In the genomic region with DNA sequence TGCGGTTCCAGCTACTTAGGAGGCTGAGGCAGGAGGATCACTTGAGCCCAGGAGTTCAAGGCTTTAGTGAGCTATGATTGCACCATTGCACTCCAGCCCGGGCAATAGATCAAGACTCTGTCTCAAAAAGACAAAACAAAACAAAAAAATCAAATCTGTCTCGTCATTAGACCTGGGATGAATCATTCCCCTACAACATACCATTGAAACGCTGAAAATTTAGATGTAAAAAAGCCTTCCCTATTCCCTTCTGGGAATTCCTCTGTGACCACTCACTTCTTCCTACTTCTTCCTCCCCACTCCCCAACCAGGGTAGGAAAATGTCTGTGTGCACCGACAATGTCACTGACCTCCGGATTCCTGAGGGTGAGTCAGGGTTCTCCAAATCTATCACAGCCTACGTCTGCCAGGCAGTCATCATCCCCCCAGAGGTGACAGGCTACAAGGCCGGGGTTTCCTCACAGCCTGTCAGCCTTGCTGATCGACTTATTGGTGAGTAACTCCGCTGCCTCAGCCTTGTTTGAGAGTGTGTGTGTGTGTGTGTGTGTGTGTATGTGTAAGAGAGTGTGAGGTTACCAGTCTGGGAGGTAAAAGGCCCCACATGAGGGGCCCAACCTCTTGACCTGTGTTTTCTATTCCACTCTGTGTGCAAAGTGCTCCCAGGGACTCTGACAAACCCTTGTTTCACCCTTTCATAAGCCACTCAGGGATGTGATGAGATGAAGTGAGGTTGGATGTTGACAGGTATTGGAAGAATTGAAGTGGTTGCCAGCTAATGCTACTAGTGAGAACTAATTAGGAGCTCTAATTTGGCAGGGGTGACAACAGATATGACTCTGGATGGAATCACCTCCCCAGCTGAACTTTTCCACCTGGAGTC, we compare ENCODE assay signal across 8 cellular contexts. TPM values are rescaled to one million over a fixed set of nuclear protein-coding genes. Genes with fewer than 3 reads are reported as not detected.
DNase-seq lines count a peak whose midpoint lies in the region; ATAC-seq, FAIRE-seq and TF ChIP-seq lines count a peak whose summit lies in the region.

No MANE protein-coding gene starts in this region.

- H3K27ac Mint-ChIP-seq in astrocyte (ENCODE audit: unreplicated experiment), result peak overlapping the region; percentile 91

- H4K20me1 ChIP-seq in astrocyte (ENCODE audit: insufficient read depth, low read length), result no peaks in the 10 kb centered on the region

- peaks cover 29% of the 10 kb centered on the region for H3K4me1 ChIP-seq in astrocyte (ENCODE audit: insufficient read depth, low read length)

- peak overlapping the region; percentile 6 for H3K4me3 Mint-ChIP-seq in astrocyte (ENCODE audit: unreplicated experiment)

- peak overlapping the region; percentile 73 for H3K4me2 ChIP-seq in astrocyte (ENCODE audit: low read length)

- H3K27ac ChIP-seq in astrocyte (ENCODE audit: low read depth, low read length), result peak overlapping the region; percentile 95

- no peak for ATAC-seq in HG03378 (IDR thresholded peaks at IDR 0.05; ENCODE audit: unreplicated experiment)

- H2AFZ ChIP-seq in astrocyte (ENCODE audit: low read depth, low read length), result no peak overlapping the region

- H3K4me3 ChIP-seq in astrocyte (ENCODE audit: insufficient read depth, low read depth, low read length) (peak overlapping the region; percentile 24), kidney epithelial cell (ENCODE audit: low read depth, low read length) (no peak overlapping the region)

- peak; percentile 76 for FAIRE-seq in astrocyte (lab: Jason Lieb, UNC)

- no peaks in the 10 kb centered on the region for H3K27me3 ChIP-seq in astrocyte (ENCODE audit: insufficient read depth, low read length)
- H3K27me3 ChIP-seq in kidney epithelial cell (ENCODE audit: control insufficient read depth, insufficient read depth, low read length), result no peaks in the 10 kb centered on the region

- peaks cover 38% of the 10 kb centered on the region for H3K4me1 Mint-ChIP-seq in astrocyte (ENCODE audit: low read depth, unreplicated experiment)

- H3K9ac ChIP-seq in astrocyte (ENCODE audit: low read length), result peak overlapping the region; percentile 75

- H3K9me3 Mint-ChIP-seq in astrocyte (ENCODE audit: unreplicated experiment), result no peaks in the 10 kb centered on the region

- H3K9me3 ChIP-seq in astrocyte (ENCODE audit: insufficient read depth, low read depth, low read length), result no peaks in the 10 kb centered on the region

- peak; percentile 30 to 51 for DNase-seq in stimulated activated CD4-positive, alpha-beta T cell treated with anti-CD3 and anti-CD28 coated beads, Interleukin-15, amount 100 ng/mL, for 48 hours (ENCODE audit: low read depth in 2 of 2)
- DNase-seq in stimulated activated CD4-positive, alpha-beta T cell treated with anti-CD3 and anti-CD28 coated beads, Interleukin-4, amount 100 ng/mL, for 4 hours, result no peak
- peak; percentile 100 for DNase-seq in astrocyte (ENCODE audit: low read depth)
- DNase-seq in kidney epithelial cell (ENCODE audit: low read depth), result peak; percentile 99
- no peak for DNase-seq in NCI-H2171 (lab: John Stamatoyannopoulos, UW)
- DNase-seq in NCI-H1048 (lab: John Stamatoyannopoulos, UW), result no peak
- DNase-seq in ureter (ENCODE audit: low spot score), result no peak

- no peak for TF ChIP-seq CTCF in astrocyte (IDR thresholded peaks at IDR 0.05; ENCODE audit: insufficient read depth, low read depth, low read length)
- TF ChIP-seq CTCF in kidney epithelial cell (IDR thresholded peaks at IDR 0.05; ENCODE audit: insufficient read depth, low read length, poor library complexity, severe bottlenecking), result no peak

- no peaks in the 10 kb centered on the region for H3K27me3 Mint-ChIP-seq in astrocyte (ENCODE audit: low read depth, unreplicated experiment)

- H3K36me3 ChIP-seq in astrocyte (ENCODE audit: insufficient read depth, low read length), result no peaks in the 10 kb centered on the region
- H3K36me3 ChIP-seq in kidney epithelial cell (ENCODE audit: control insufficient read depth, insufficient read depth, low read length), result no peaks in the 10 kb centered on the region

- H3K79me2 ChIP-seq in astrocyte (ENCODE audit: insufficient read depth, low read length), result no peaks in the 10 kb centered on the region

- H3K36me3 Mint-ChIP-seq in astrocyte (ENCODE audit: low read depth, unreplicated experiment), result no peaks in the 10 kb centered on the region

RNA-seq across cellular contexts. Expression of a gene that starts 16.3 kb away (rescaled TPM):
- 350 and 355 TPM in 2 replicates for total RNA-seq in astrocyte
- total RNA-seq in kidney epithelial cell, result 367 and 411 TPM in 2 replicates
- 239 TPM for total RNA-seq in ureter

RNA-seq across cellular contexts. Expression of a gene that starts 51.9 kb away (rescaled TPM):
- 8.5 and 10.0 TPM in 2 replicates for total RNA-seq in astrocyte
- total RNA-seq in kidney epithelial cell, result 18.1 and 19.4 TPM in 2 replicates
- total RNA-seq in ureter, result 19.2 TPM

Comparison
In these comparisons a context has a peak if more than half of its experiments do, and no peak if none do; other contexts are left out.
1. DNase-seq: peak in stimulated activated CD4-positive, alpha-beta T cell treated with anti-CD3 and anti-CD28 coated beads, Interleukin-15, amount 100 ng/mL, for 48 hours (2 of 2), astrocyte (single experiment) and kidney epithelial cell (single experiment); none in stimulated activated CD4-positive, alpha-beta T cell treated with anti-CD3 and anti-CD28 coated beads, Interleukin-4, amount 100 ng/mL, for 4 hours (0 of 2), NCI-H2171 (single experiment), NCI-H1048 (single experiment) and ureter (single experiment).